9 cellular contexts compared by ENCODE assay signal in genomic region chr13:30679483-30680330, GRCh38. TPM values are rescaled to one million over a fixed set of nuclear protein-coding genes. Genes with fewer than 3 reads are reported as not detected.
DNase-seq lines count a peak whose midpoint lies in the region; ATAC-seq, FAIRE-seq and TF ChIP-seq lines count a peak whose summit lies in the region.
"Had no signal": no experiment of that assay in that cellular context is flagged by ENCODE, and none has a peak within 500 bp of the region (broad histone marks: within the 10 kb centered on the region; RNA-seq: fewer than 3 reads in every experiment).

No MANE protein-coding gene starts in this region.

- no peaks in the 10 kb centered on the region for H3K9me3 ChIP-seq in T-helper 17 cell (ENCODE audit: control insufficient read depth, low read length, poor library complexity, severe bottlenecking)

- DNase-seq in A172 (ENCODE audit: low spot score) = peak; percentile 16
- peak; percentile 21 for DNase-seq in HTR-8/SVneo (ENCODE audit: insufficient read length, low spot score)
- no peak for DNase-seq in T-helper 17 cell
- peak in 3 of 10 donors; percentile 39 to 49 (median 40) for DNase-seq in dorsolateral prefrontal cortex
- DNase-seq in naive B cell = peak; percentile 47

- intact Hi-C loops in dorsolateral prefrontal cortex (cut with DNase I) = loop anchor here (5.0 to 10.0 kb wide), 6 partner anchors 123 to 547 kb away; partner anchors contain the start of genes HMGB1 (in 1 of the 2) and UBE2L5 (in 1 of the 2)

- peak overlapping the region in 20 of 59 donors; percentile 0 to 66 (median 29) for H3K27ac ChIP-seq in dorsolateral prefrontal cortex

- peak; percentile 65 for TF ChIP-seq CTCF in GM12874 (IDR thresholded peaks at IDR 0.05; ENCODE audit: insufficient read depth, low read depth, low read length)
- peak in 55 of 56 donors; percentile 33 to 77 (median 59) for TF ChIP-seq CTCF in dorsolateral prefrontal cortex (IDR thresholded peaks at IDR 0.05 in 54 of 56, conservative IDR thresholded peaks at IDR 0.05 in 2 of 56; ENCODE audit: low read depth in 1 of 56, partially characterized antibody in 56 of 56)

- H3K9me3 Mint-ChIP-seq in naive B cell = peaks cover 0 to 4% (median 0%) of the 10 kb centered on the region in 7 donors
- H3K9me3 Mint-ChIP-seq: dendritic cell treated with granulocyte-macrophage colony-stimulating factor and Interleukin-4, amounts not matched to agents 40 ng/mL and 50 ng/mL, for 4 days had no signal

- ATAC-seq in T-helper 17 cell (peak; percentile 89), naive B cell (ENCODE audit: low read depth in 2 of 2) (peak; percentile 95 to 97), GM19397 (IDR thresholded peaks at IDR 0.05; ENCODE audit: unreplicated experiment) (no peak), GM21528 (IDR thresholded peaks at IDR 0.05; ENCODE audit: low FRiP score, unreplicated experiment) (no peak)

- H3K4me3 Mint-ChIP-seq in T-helper 17 cell (no peak overlapping the region), naive B cell (peak overlapping the region in 2 of 8 donors; percentile 4 to 35)
- H3K4me3 Mint-ChIP-seq: dendritic cell treated with granulocyte-macrophage colony-stimulating factor and Interleukin-4, amounts not matched to agents 40 ng/mL and 50 ng/mL, for 4 days had no signal

- H3K27me3 ChIP-seq in dorsolateral prefrontal cortex = no peaks in the 10 kb centered on the region

- H3K27me3 Mint-ChIP-seq in T-helper 17 cell = no peaks in the 10 kb centered on the region
- H3K27me3 Mint-ChIP-seq in naive B cell = no peaks in the 10 kb centered on the region

- H3K4me1 Mint-ChIP-seq in T-helper 17 cell (peaks cover 6% of the 10 kb centered on the region), naive B cell (peaks cover 14 to 21% (median 18%) of the 10 kb centered on the region in 3 donors)

- FAIRE-seq in HTR-8/SVneo (lab: Jason Lieb, UNC) = no peak

- H3K36me3 Mint-ChIP-seq in T-helper 17 cell (ENCODE audit: low read depth) (no peaks in the 10 kb centered on the region), naive B cell (no peaks in the 10 kb centered on the region)

- H3K4me3 ChIP-seq in dorsolateral prefrontal cortex = peak overlapping the region in 2 of 59 donors; percentile 15 to 24

- H3K27ac Mint-ChIP-seq in T-helper 17 cell (peak overlapping the region; percentile 34), naive B cell (peak overlapping the region in 5 of 6 donors; percentile 2 to 87 (median 76))
- H3K27ac Mint-ChIP-seq: dendritic cell treated with granulocyte-macrophage colony-stimulating factor and Interleukin-4, amounts not matched to agents 40 ng/mL and 50 ng/mL, for 4 days had no signal

RNA-seq across cellular contexts. Expression of gene ALOX5AP, which starts 55.6 kb away (rescaled TPM):
- not detected in 2 replicates for total RNA-seq in A172 (2014; rRNA removed; shearing (Covaris generic))
- 10 to 100 TPM; 58.4 to 68.4 TPM for total RNA-seq in T-helper 17 cell
- 10 to 100 TPM in 54 of 120 experiments, 1 to 10 TPM in 65, under 1 TPM in 1; 0.83 to 46.3 (median 9.5) TPM for total RNA-seq in dorsolateral prefrontal cortex
- polyA plus RNA-seq in naive B cell (ENCODE audit: low read depth in 6 of 6) = 100 to 1,000 TPM; 312 to 603 (median 416) TPM

Comparison
In these comparisons a context has a peak if more than half of its experiments do, and no peak if none do; other contexts are left out.
1. DNase-seq: peak in A172 (single experiment), HTR-8/SVneo (single experiment) and naive B cell (single experiment); none in T-helper 17 cell (0 of 3).
2. ATAC-seq: peak in T-helper 17 cell (single experiment) and naive B cell (2 of 2); none in GM19397 (single experiment) and GM21528 (single experiment).